8 cellular contexts compared by ENCODE assay signal in the genomic region with DNA sequence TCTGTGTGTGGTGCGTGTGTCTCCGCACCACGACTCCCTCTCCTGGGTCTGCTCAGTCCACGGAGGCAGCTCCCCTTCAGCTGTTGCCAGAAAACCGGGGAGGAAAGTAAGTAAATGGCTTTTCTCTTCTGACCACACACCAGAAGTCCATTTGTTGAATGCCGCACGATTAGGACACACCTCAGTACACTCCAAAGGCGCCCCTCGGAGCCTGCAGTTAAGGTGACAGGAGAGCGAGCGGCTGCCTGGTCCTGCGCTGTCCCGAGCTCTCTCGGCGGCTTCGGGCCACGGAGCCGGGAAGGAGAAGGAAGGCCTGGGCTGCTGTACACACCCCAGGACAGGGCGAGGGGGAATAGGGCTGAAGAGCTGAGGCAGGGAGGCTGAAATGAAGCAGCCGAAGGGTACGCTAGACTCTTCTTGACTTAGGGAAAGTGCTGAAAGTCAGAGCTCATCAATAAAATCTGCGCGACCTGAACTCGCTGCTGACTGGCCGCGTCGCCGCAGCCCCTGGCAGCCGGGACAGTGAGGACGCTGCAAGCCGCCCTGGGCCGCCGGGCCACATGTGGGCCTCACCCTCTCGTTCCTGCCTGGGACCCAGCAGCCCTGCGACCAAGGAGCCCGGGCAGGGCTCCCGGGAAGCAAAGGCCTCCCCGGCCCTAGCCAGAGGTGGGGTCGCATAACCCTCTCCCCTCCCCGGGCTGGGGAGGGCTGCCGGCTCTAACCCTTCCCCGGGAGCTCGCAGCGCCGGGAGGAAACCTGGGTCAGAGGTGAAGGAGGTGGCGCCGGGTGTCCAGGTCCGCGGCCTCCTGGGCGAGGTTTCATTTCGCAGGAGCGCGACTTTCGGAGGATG. TPM values are rescaled to one million over a fixed set of nuclear protein-coding genes. Genes with fewer than 3 reads are reported as not detected.
DNase-seq lines count a peak whose midpoint lies in the region; TF ChIP-seq lines count a peak whose summit lies in the region.

No MANE protein-coding gene starts in this region.

- H3K36me3 ChIP-seq in MG63 (no peaks in the 10 kb centered on the region), muscle layer of duodenum (ENCODE audit: control insufficient read depth in 1 of 2, insufficient read depth in 2 of 2, low read length in 2 of 2) (no peaks in the 10 kb centered on the region)

- no peaks in the 10 kb centered on the region for H3K27me3 ChIP-seq in MG63
- H3K27me3 ChIP-seq in muscle layer of duodenum (ENCODE audit: low read depth, low read length) = peaks cover 88% of the 10 kb centered on the region

- peaks cover 14 to 67% (median 50%) of the 10 kb centered on the region in 7 donors for H3K9me3 Mint-ChIP-seq in CD14-positive monocyte

- peaks cover 6 to 83% of the 10 kb centered on the region in 2 donors for H3K4me1 ChIP-seq in muscle layer of duodenum (ENCODE audit: control insufficient read depth in 1 of 2, insufficient read depth in 2 of 2, low read length in 2 of 2)

- intact Hi-C loops in CD14-positive monocyte (cut with micrococcal nuclease) = no loop called here

- no peak for DNase-seq in CD14-positive monocyte (ENCODE audit: low spot score)
- DNase-seq in MG63 = peak; percentile 61
- DNase-seq in stimulated activated naive CD4-positive, alpha-beta T cell (lab: John Stamatoyannopoulos, UW) = no peak
- DNase-seq in NCI-H1930 (lab: John Stamatoyannopoulos, UW) = no peak
- no peak for DNase-seq in putamen (ENCODE audit: low spot score)
- no peak for DNase-seq in activated CD4-positive, alpha-beta T cell treated with anti-CD3 and anti-CD28 coated beads for 4 hours

- no peak for TF ChIP-seq CTCF in CD14-positive monocyte (IDR thresholded peaks at IDR 0.05)

- H3K27ac ChIP-seq in cingulate gyrus (ENCODE audit: low read depth, low read length) (peak overlapping the region; percentile 54), muscle layer of duodenum (ENCODE audit: low read length) (no peak overlapping the region)

- H3K27me3 Mint-ChIP-seq in CD14-positive monocyte (ENCODE audit: low read depth in 3 of 3) = peaks cover 88 to 100% (median 93%) of the 10 kb centered on the region in 3 donors

- peaks cover 14 to 30% of the 10 kb centered on the region in 2 donors for H3K36me3 Mint-ChIP-seq in CD14-positive monocyte

- H3K4me1 Mint-ChIP-seq in CD14-positive monocyte = peaks cover 55% of the 10 kb centered on the region

- H3K4me3 Mint-ChIP-seq in CD14-positive monocyte = peak overlapping the region; percentile 67 to 92

- H3K4me3 ChIP-seq in MG63 (peak overlapping the region; percentile 36), muscle layer of duodenum (ENCODE audit: low read depth in 1 of 2, low read length in 2 of 2) (peak overlapping the region; percentile 26 to 65)

- no peaks in the 10 kb centered on the region for H3K9me3 ChIP-seq in MG63
- H3K9me3 ChIP-seq in muscle layer of duodenum (ENCODE audit: control insufficient read depth in 1 of 2, low read length in 2 of 2) = no peaks in the 10 kb centered on the region

- no peak overlapping the region for H3K27ac Mint-ChIP-seq in CD14-positive monocyte

RNA-seq across cellular contexts. Expression of a gene that starts 1.5 kb away (rescaled TPM):
- not detected for polyA plus RNA-seq in CD14-positive monocyte
- 12.4 and 12.7 TPM in 2 replicates for total RNA-seq in MG63 (2014; rRNA removed; shearing (Covaris generic); ENCODE audit: low replicate concordance)
